1 cellular context compared by ENCODE assay signal in the genomic region with DNA sequence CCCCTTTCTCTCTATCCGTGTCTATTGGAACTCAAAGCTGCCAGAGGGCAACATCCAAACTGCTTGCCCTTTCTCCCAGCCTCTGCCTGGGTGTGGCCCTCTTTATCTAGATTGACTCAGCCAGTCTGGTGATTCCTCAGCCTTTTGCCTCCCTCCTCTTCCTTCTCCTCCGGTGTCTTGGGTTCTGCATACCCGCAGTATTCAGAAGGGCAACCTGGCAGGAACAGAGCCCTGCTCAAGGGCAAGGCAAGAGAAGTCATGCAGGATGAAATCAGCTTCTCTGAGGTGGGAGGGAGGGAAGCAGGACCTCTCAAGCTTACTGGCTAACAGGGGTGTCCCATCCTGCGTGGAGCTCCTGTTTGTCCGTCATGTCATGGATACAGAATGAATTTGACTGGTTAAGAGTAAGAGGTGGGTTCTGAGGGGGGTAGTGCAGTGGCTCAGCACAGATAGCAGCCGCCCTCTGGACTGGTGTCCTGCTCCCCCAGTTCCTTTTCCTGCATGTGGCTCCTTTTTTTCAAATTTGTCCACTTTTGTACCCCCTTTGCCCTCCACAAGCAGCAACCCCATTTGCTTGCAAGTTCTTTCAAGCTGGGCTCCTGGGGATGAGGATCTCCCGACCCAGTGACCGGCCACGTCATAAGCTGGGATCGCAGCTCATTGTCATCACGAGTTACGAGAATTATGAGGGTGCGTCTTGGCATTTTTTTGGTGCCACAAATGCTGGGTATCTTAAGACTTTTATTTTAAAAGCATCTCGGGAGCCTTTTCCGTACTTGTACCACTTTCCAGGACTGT.
TF ChIP-seq lines count a peak whose summit lies in the region.

No MANE protein-coding gene starts in this region.

TF ChIP-seq in H1, 55 proteins besides CTCF, POLR2A, EP300 and RAD21 (continued from another document):
- TF ChIP-seq TAF7 (optimal IDR thresholded peaks at IDR 0.05; ENCODE audit: borderline replicate concordance, low read depth, low read length), result no peak
- no peak for TF ChIP-seq RBBP5 (IDR thresholded peaks at IDR 0.05; ENCODE audit: borderline replicate concordance, low read depth, low read length)
- TF ChIP-seq CBX8 (IDR thresholded peaks at IDR 0.05; ENCODE audit: borderline replicate concordance, low read depth, low read length), result no peak
- TF ChIP-seq SAP30 (IDR thresholded peaks at IDR 0.05; ENCODE audit: insufficient read depth, insufficient replicate concordance, low read length), result no peak
